In the genomic region with DNA sequence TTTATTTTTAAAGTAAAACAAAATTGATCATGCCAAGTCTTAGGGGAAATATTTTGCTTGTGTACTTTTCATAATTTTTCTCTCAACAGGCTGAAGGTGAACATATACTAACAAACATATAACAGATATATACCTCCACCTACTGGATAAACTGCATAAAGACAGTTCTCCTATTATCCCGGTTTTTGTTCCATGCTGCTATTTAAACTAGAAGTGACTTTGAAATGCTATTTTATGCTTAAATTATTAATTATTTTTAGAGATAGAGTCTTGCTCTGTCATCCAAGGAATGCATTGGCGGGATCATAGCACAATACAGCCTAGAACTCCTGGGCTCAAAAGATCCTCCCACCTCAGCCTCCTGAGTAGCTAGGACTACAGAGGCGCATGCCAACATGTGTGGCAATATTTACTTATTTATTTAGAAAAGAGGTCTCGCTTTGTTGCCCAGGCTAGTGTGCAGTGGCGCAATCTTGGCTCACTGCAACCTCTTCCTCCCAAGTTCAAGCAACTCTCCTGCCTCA, we compare ENCODE assay signal across 8 cellular contexts. TPM values are rescaled to one million over a fixed set of nuclear protein-coding genes. Genes with fewer than 3 reads are reported as not detected.
DNase-seq lines count a peak whose midpoint lies in the region; ATAC-seq and TF ChIP-seq lines count a peak whose summit lies in the region.

No MANE protein-coding gene starts in this region.

- no peaks in the 10 kb centered on the region for H3K9me3 ChIP-seq in body of pancreas

- TF ChIP-seq CTCF in body of pancreas (IDR thresholded peaks at IDR 0.05): peak; percentile 11 to 80 (median 71)

- WGBS in body of pancreas, 2 donors: 32 to 38% methylated on average over 5 of the region's 5 CpGs

- H3K27me3 ChIP-seq in body of pancreas: no peaks in the 10 kb centered on the region

- intact Hi-C loops in body of pancreas (cut with DNase I): loop anchor here (5.0 kb wide), 1 partner anchor 211 kb away; no protein-coding TSS in a partner anchor

- ATAC-seq in GM21786 (IDR thresholded peaks at IDR 0.05; ENCODE audit: unreplicated experiment) (peak; percentile 58), body of pancreas (peak; percentile 58), HG03460 (IDR thresholded peaks at IDR 0.05; ENCODE audit: unreplicated experiment) (no peak), HG03521 (IDR thresholded peaks at IDR 0.05; ENCODE audit: unreplicated experiment) (no peak)

- H3K27ac ChIP-seq in body of pancreas: no peak overlapping the region

- no peak overlapping the region for H3K4me3 ChIP-seq in body of pancreas

- no peak for TF ChIP-seq POLR2A in body of pancreas (IDR thresholded peaks at IDR 0.05)

- peak; percentile 36 for DNase-seq in DMS53 treated with DMSO at 0.1 percent for 48 hours (lab: John Stamatoyannopoulos, UW; ENCODE audit: unreplicated experiment)
- peak; percentile 3 for DNase-seq in NCI-H2029 (lab: John Stamatoyannopoulos, UW)
- DNase-seq in body of pancreas: peak in 2 of 4 donors; percentile 14 to 24
- DNase-seq in left kidney (ENCODE audit: low read depth, low spot score): peak; percentile 40
- DNase-seq in stimulated activated CD4-positive, alpha-beta T cell treated with anti-CD3 and anti-CD28 coated beads, Interleukin-4, amount 100 ng/mL, for 24 hours: no peak

- no peaks in the 10 kb centered on the region for H3K36me3 ChIP-seq in body of pancreas (replicated peaks in 1 of 2; ENCODE audit: insufficient read depth in 1 of 2, low read depth in 2 of 2)

- H3K4me1 ChIP-seq in body of pancreas: no peaks in the 10 kb centered on the region

RNA-seq across cellular contexts. Expression of a gene that starts 49.8 kb away (rescaled TPM):
- total RNA-seq in body of pancreas: 10 to 100 TPM in 1 of 2 donors, 1 to 10 TPM in 1; 8.0 to 35.3 TPM

Comparison
In these comparisons a context has a peak if more than half of its experiments do, and no peak if none do; other contexts are left out.
1. ATAC-seq: peak in GM21786 (single experiment) and body of pancreas (single experiment); none in HG03460 (single experiment) and HG03521 (single experiment).